In genomic region chr19:45793178-45793564, GRCh38 we compare ENCODE assay signal across 1 cellular context.
TF ChIP-seq lines count a peak whose summit lies in the region.

No MANE protein-coding gene starts in this region.

TF ChIP-seq in K562, 482 proteins besides CTCF, POLR2A, EP300 and RAD21:
- TF ChIP-seq FOXJ3 (CRISPR knock-in tag; IDR thresholded peaks at IDR 0.05) (no peak), ZNF12 (CRISPR knock-in tag; IDR thresholded peaks at IDR 0.05) (no peak), EGR1 (conservative IDR thresholded peaks at IDR 0.05) (no peak), ZBTB2 (IDR thresholded peaks at IDR 0.05) (no peak), NFRKB (IDR thresholded peaks at IDR 0.05; ENCODE audit: low read depth) (no peak), KDM5B (IDR thresholded peaks at IDR 0.05; ENCODE audit: insufficient replicate concordance, low read depth, low read length) (no peak), NCOR1 (IDR thresholded peaks at IDR 0.05) (no peak), ZNF165 (CRISPR knock-in tag; IDR thresholded peaks at IDR 0.05; ENCODE audit: borderline replicate concordance) (no peak), ZNF764 (CRISPR knock-in tag; IDR thresholded peaks at IDR 0.05; ENCODE audit: low read depth) (no peak), DDX20 (tag; IDR thresholded peaks at IDR 0.05; ENCODE audit: low read depth) (no peak), ZFP1 (CRISPR knock-in tag; IDR thresholded peaks at IDR 0.05) (no peak), ZNF75A (CRISPR knock-in tag; IDR thresholded peaks at IDR 0.05) (no peak), NKRF (IDR thresholded peaks at IDR 0.05; ENCODE audit: borderline replicate concordance) (0 out of 2 replicates have a peak, but pooled peaks have one; percentile 25), DNMT1 (IDR thresholded peaks at IDR 0.05) (0 out of 2 replicates have a peak, but pooled peaks have one; percentile 79), ARNT (IDR thresholded peaks at IDR 0.05) (0 out of 4 replicates have a peak, but pooled peaks of 1 of the 2 experiments have one; percentile 35), ZNF140 (CRISPR knock-in tag; IDR thresholded peaks at IDR 0.05) (no peak), ATF6 (CRISPR knock-in tag; IDR thresholded peaks at IDR 0.05) (no peak), DPF2 (IDR thresholded peaks at IDR 0.05) (0 out of 2 replicates have a peak, but pooled peaks have one; percentile 25), CBFB (CRISPR knock-in tag; IDR thresholded peaks at IDR 0.05) (no peak), FOXJ2 (tag; IDR thresholded peaks at IDR 0.05) (no peak), ZNF407 (IDR thresholded peaks at IDR 0.05; ENCODE audit: low read depth) (0 out of 2 replicates have a peak, but pooled peaks have one; percentile 31), RBM15 (IDR thresholded peaks at IDR 0.05; ENCODE audit: insufficient read depth, low read length) (no peak), GATA2 (CRISPR knock-in tag; IDR thresholded peaks at IDR 0.05) (no peak), LARP7 (IDR thresholded peaks at IDR 0.05) (peak; percentile 56; the same call in 1 of the 2 replicates), PML (IDR thresholded peaks at IDR 0.05; ENCODE audit: low read length) (no peak), SMARCA5 (IDR thresholded peaks at IDR 0.05) (peak; percentile 54; the same call in 1 of the 2 replicates), SMAD1 (IDR thresholded peaks at IDR 0.05; ENCODE audit: low read depth, low read length, partially characterized antibody) (no peak), NBN (IDR thresholded peaks at IDR 0.05; ENCODE audit: low read depth) (peak; percentile 35; the same call in 1 of the 2 replicates), E2F1 (CRISPR knock-in tag; IDR thresholded peaks at IDR 0.05) (no peak), SRSF7 (optimal IDR thresholded peaks at IDR 0.05; ENCODE audit: low read depth, low read length) (no peak), TAL1 (IDR thresholded peaks at IDR 0.05) (no peak)
- TF ChIP-seq, protein P1, sequence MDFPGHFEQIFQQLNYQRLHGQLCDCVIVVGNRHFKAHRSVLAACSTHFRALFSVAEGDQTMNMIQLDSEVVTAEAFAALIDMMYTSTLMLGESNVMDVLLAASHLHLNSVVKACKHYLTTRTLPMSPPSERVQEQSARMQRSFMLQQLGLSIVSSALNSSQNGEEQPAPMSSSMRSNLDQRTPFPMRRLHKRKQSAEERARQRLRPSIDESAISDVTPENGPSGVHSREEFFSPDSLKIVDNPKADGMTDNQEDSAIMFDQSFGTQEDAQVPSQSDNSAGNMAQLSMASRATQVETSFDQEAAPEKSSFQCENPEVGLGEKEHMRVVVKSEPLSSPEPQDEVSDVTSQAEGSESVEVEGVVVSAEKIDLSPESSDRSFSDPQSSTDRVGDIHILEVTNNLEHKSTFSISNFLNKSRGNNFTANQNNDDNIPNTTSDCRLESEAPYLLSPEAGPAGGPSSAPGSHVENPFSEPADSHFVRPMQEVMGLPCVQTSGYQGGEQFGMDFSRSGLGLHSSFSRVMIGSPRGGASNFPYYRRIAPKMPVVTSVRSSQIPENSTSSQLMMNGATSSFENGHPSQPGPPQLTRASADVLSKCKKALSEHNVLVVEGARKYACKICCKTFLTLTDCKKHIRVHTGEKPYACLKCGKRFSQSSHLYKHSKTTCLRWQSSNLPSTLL (IDR thresholded peaks at IDR 0.05) = no peak
- TF ChIP-seq, protein P2, sequence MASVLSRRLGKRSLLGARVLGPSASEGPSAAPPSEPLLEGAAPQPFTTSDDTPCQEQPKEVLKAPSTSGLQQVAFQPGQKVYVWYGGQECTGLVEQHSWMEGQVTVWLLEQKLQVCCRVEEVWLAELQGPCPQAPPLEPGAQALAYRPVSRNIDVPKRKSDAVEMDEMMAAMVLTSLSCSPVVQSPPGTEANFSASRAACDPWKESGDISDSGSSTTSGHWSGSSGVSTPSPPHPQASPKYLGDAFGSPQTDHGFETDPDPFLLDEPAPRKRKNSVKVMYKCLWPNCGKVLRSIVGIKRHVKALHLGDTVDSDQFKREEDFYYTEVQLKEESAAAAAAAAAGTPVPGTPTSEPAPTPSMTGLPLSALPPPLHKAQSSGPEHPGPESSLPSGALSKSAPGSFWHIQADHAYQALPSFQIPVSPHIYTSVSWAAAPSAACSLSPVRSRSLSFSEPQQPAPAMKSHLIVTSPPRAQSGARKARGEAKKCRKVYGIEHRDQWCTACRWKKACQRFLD (CRISPR knock-in tag; IDR thresholded peaks at IDR 0.05) = no peak
- TF ChIP-seq, protein P3, sequence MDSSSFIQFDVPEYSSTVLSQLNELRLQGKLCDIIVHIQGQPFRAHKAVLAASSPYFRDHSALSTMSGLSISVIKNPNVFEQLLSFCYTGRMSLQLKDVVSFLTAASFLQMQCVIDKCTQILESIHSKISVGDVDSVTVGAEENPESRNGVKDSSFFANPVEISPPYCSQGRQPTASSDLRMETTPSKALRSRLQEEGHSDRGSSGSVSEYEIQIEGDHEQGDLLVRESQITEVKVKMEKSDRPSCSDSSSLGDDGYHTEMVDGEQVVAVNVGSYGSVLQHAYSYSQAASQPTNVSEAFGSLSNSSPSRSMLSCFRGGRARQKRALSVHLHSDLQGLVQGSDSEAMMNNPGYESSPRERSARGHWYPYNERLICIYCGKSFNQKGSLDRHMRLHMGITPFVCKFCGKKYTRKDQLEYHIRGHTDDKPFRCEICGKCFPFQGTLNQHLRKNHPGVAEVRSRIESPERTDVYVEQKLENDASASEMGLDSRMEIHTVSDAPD (CRISPR knock-in tag; IDR thresholded peaks at IDR 0.05) = no peak
TF ChIP-seq in K562: peak in this region for 8.
